In the genomic region with DNA sequence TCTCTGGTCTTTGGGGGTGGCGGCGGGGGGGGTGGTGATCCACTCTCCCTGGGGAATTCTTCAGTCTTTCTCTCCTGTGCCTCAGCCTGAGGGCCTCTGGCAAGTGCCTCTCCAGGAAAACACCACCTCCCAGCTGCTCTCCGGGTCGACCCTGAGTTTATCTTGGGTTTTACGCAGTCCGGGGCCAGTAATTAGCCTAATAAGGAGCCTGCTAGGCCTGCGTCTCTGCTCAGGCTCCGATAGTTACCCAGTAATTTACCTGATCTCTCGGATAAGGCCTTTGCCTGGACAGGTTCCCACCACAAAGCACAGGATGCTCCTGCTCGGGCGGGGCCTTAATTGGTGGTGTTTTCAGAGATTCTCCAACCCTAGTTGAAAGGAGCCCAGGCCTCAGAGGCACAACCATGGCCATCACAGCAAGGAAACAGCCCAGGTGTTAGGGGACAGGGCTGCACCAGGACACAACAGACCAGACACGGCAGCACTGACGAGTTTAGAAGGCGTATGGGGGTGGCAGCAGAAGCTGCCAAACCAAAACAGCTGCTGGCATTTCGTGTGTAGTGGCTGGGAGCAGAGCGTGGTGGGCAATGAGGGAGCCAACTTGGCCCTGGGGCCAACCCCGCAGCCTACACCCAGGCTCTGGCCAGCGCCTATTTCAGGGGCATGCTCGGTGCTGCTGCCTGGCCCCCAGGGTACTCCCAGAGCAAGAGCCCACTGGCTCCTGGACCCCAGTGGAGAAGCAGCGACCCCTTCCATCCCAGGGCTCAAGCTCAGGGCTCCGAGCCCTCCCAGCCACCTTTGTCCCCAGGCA, we compare ENCODE assay signal across 8 cellular contexts.
DNase-seq lines count a peak whose midpoint lies in the region; ATAC-seq and TF ChIP-seq lines count a peak whose summit lies in the region.
"Had no signal": no experiment of that assay in that cellular context is flagged by ENCODE, and none has a peak within 500 bp of the region (broad histone marks: within the 10 kb centered on the region; RNA-seq: fewer than 3 reads in every experiment).

No MANE protein-coding gene starts in this region.

- no peak for ATAC-seq in HCT116

- no peaks in the 10 kb centered on the region for H3K36me3 ChIP-seq in HCT116 (ENCODE audit: control insufficient read depth in 1 of 2, insufficient read depth in 2 of 2, low read length in 2 of 2)
- H3K36me3 ChIP-seq in Peyer's patch, result no peaks in the 10 kb centered on the region
- no peaks in the 10 kb centered on the region for H3K36me3 ChIP-seq in fibroblast of lung (ENCODE audit: control insufficient read depth, insufficient read depth, low read length)
- no peaks in the 10 kb centered on the region for H3K36me3 ChIP-seq in spleen

- peaks cover 34 to 44% of the 10 kb centered on the region in 2 experiments for H3K4me1 ChIP-seq in HCT116 (ENCODE audit: control insufficient read depth in 1 of 2, insufficient read depth in 2 of 2, low read length in 2 of 2)
- peaks cover 0 to 25% (median 6%) of the 10 kb centered on the region in 4 donors for H3K4me1 ChIP-seq in Peyer's patch
- peaks cover 27% of the 10 kb centered on the region for H3K4me1 ChIP-seq in fibroblast of lung (ENCODE audit: control insufficient read depth, extremely low read depth, insufficient read depth, low read length)
- H3K4me1 ChIP-seq in spleen, result peaks cover 0 to 42% (median 32%) of the 10 kb centered on the region in 6 donors
- H3K4me1 ChIP-seq: parathyroid adenoma had no signal

- TF ChIP-seq POLR2A in HCT116 (IDR thresholded peaks at IDR 0.05; ENCODE audit: borderline replicate concordance, extremely low read depth, insufficient read depth, insufficient read length), result no peak
- TF ChIP-seq POLR2A in Peyer's patch (IDR thresholded peaks at IDR 0.05), result no peak
- no peak for TF ChIP-seq POLR2A in spleen (IDR thresholded peaks at IDR 0.05)

- intact Hi-C loops in HCT116 (cut with micrococcal nuclease) (loop anchor here (5.0 kb wide), 1 partner anchor 71 kb away; a partner anchor contains a TSS), spleen (cut with DNase I; ENCODE audit: low total_unique reads) (loop anchor here (10.0 kb wide), 1 partner anchor 63 kb away; no protein-coding TSS in a partner anchor)

- POLR2A ChIA-PET in HCT116 (lab: Charles Lee), result no interaction called here

- TF ChIP-seq RAD21 in HCT116 (IDR thresholded peaks at IDR 0.05; ENCODE audit: low read depth), result no peak

- H3K27ac ChIP-seq in HCT116 (ENCODE audit: low read depth, low read length) (peak overlapping the region; percentile 46), Peyer's patch (peak overlapping the region; percentile 56 to 89 (median 72)), fibroblast of lung (ENCODE audit: insufficient read depth, low read length) (peak overlapping the region; percentile 72), spleen (peak overlapping the region in 7 of 8 donors; percentile 29 to 78 (median 69))

- no TSS peak for BruUV-seq in HCT116 (replicated peaks; lab: Mats Ljungman, UMichigan)

- CTCF ChIA-PET in HCT116 (lab: Charles Lee), result interaction anchor here (1.3 to 1.4 kb wide), 2 partner anchors 37 to 91 kb away, joined by 4 to 7 read pairs; no protein-coding TSS in a partner anchor

- H3K9me3 ChIP-seq in HCT116 (ENCODE audit: control insufficient read depth in 1 of 2, insufficient read depth in 1 of 2, low read depth in 1 of 2, low read length in 2 of 2), result no peaks in the 10 kb centered on the region
- H3K9me3 ChIP-seq in Peyer's patch, result no peaks in the 10 kb centered on the region
- H3K9me3 ChIP-seq in fibroblast of lung (ENCODE audit: control insufficient read depth, insufficient read depth, low read depth, low read length), result no peaks in the 10 kb centered on the region
- no peaks in the 10 kb centered on the region for H3K9me3 ChIP-seq in spleen

- H3K79me2 ChIP-seq in HCT116 (ENCODE audit: insufficient read depth, low read length), result no peaks in the 10 kb centered on the region
- H3K79me2 ChIP-seq in fibroblast of lung (ENCODE audit: control insufficient read depth, insufficient read depth, low read length), result no peaks in the 10 kb centered on the region
- H3K79me2 ChIP-seq: parathyroid adenoma had no signal

- H2AFZ ChIP-seq in HCT116 (ENCODE audit: low read depth, low read length, poor library complexity, severe bottlenecking) (peak overlapping the region; percentile 74), fibroblast of lung (ENCODE audit: low read length) (no peak overlapping the region)

- H3K27me3 ChIP-seq in HCT116 (ENCODE audit: insufficient read depth, low read length) (no peaks in the 10 kb centered on the region), Peyer's patch (no peaks in the 10 kb centered on the region), fibroblast of lung (ENCODE audit: control insufficient read depth, insufficient read depth, low read length) (no peaks in the 10 kb centered on the region), spleen (replicated peaks in 1 of 7) (peaks cover 0 to 7% (median 0%) of the 10 kb centered on the region in 7 donors)

- H3K9ac ChIP-seq in HCT116 (ENCODE audit: low read length), result peak overlapping the region; percentile 50
- H3K9ac ChIP-seq in fibroblast of lung (ENCODE audit: insufficient read depth, low read length), result no peak overlapping the region
- H3K9ac ChIP-seq: parathyroid adenoma had no signal

- 74 to 81% (median 77%) methylated on average over 14 to 21 of the region's 21 CpGs for WGBS in spleen, 5 donors

- DNase-seq in HCT116 (ENCODE audit: low read depth, low spot score) (no peak), Peyer's patch (peak in 1 of 3 donors; percentile 46), fibroblast of lung (ENCODE audit: low read depth in 2 of 2) (no peak), spleen (no peak), globus pallidus (ENCODE audit: low spot score) (no peak), NCI-H510A treated with DMSO at 0.1 percent for 48 hours (lab: John Stamatoyannopoulos, UW) (no peak), DMS53 (lab: John Stamatoyannopoulos, UW) (no peak)

- H3K4me3 ChIP-seq in HCT116 (replicated peaks in 1 of 2; ENCODE audit: low read depth in 1 of 2, low read length in 2 of 2) (no peak overlapping the region; a peak in 1 of 4 replicates), Peyer's patch (no peak overlapping the region), fibroblast of lung (replicated peaks in 1 of 4; ENCODE audit: control extremely low read depth in 1 of 4, insufficient read depth in 1 of 4, low read depth in 3 of 4, low read length in 4 of 4) (no peak overlapping the region), spleen (no peak overlapping the region)

- H3K4me2 ChIP-seq in HCT116 (ENCODE audit: low read length) (peak overlapping the region; percentile 80), fibroblast of lung (ENCODE audit: extremely low read depth, insufficient read depth, low read length) (no peak overlapping the region)

- TF ChIP-seq CTCF in HCT116 (IDR thresholded peaks at IDR 0.05 in 2 of 3, conservative IDR thresholded peaks at IDR 0.05 in 1 of 3; ENCODE audit: borderline replicate concordance in 1 of 3, insufficient read depth in 1 of 3, low read depth in 2 of 3, low read length in 2 of 3) (no peak), Peyer's patch (IDR thresholded peaks at IDR 0.05) (no peak), fibroblast of lung (conservative IDR thresholded peaks at IDR 0.05 in 1 of 2, IDR thresholded peaks at IDR 0.05 in 1 of 2; ENCODE audit: low read depth in 1 of 2, low read length in 2 of 2) (no peak), spleen (IDR thresholded peaks at IDR 0.05 in 8 of 11, conservative IDR thresholded peaks at IDR 0.05 in 3 of 11) (no peak)

- H4K20me1 ChIP-seq in HCT116 (ENCODE audit: insufficient read depth), result no peaks in the 10 kb centered on the region
- no peaks in the 10 kb centered on the region for H4K20me1 ChIP-seq in fibroblast of lung (ENCODE audit: control insufficient read depth, extremely low read depth, insufficient read depth, low read length)

- no peaks in the 10 kb centered on the region for H3K9me2 ChIP-seq in HCT116 (ENCODE audit: insufficient read depth)

- RAD21 ChIA-PET in HCT116 (lab: Charles Lee; ENCODE audit: low non-redundant PET in 1 of 2, low total read pairs in 2 of 2, uncharacterized antibody in 2 of 2, unreplicated experiment in 2 of 2), result no interaction called here

TF ChIP-seq in HCT116, 20 proteins besides CTCF, POLR2A, EP300 and RAD21 (continues in another document):
- TF ChIP-seq FOSL1 (IDR thresholded peaks at IDR 0.05; ENCODE audit: low read depth) (no peak), CEBPB (IDR thresholded peaks at IDR 0.05; ENCODE audit: low read depth) (no peak), ELF1 (IDR thresholded peaks at IDR 0.05; ENCODE audit: borderline replicate concordance, low read depth) (no peak), CBX3 (IDR thresholded peaks at IDR 0.05; ENCODE audit: low read depth) (no peak), SIN3A (IDR thresholded peaks at IDR 0.05; ENCODE audit: low read depth) (no peak), SRF (IDR thresholded peaks at IDR 0.05; ENCODE audit: low read depth) (no peak), EZH2 (IDR thresholded peaks at IDR 0.05) (no peak), SP1 (IDR thresholded peaks at IDR 0.05; ENCODE audit: low read depth) (no peak), EZH2phosphoT487 (IDR thresholded peaks at IDR 0.05; ENCODE audit: borderline replicate concordance) (no peak), JUND (IDR thresholded peaks at IDR 0.05) (no peak)
- TF ChIP-seq, protein P1, sequence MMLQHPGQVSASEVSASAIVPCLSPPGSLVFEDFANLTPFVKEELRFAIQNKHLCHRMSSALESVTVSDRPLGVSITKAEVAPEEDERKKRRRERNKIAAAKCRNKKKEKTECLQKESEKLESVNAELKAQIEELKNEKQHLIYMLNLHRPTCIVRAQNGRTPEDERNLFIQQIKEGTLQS (IDR thresholded peaks at IDR 0.05), result no peak
- TF ChIP-seq, protein P2, sequence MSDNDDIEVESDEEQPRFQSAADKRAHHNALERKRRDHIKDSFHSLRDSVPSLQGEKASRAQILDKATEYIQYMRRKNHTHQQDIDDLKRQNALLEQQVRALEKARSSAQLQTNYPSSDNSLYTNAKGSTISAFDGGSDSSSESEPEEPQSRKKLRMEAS (IDR thresholded peaks at IDR 0.05), result no peak
- TF ChIP-seq, protein P3, sequence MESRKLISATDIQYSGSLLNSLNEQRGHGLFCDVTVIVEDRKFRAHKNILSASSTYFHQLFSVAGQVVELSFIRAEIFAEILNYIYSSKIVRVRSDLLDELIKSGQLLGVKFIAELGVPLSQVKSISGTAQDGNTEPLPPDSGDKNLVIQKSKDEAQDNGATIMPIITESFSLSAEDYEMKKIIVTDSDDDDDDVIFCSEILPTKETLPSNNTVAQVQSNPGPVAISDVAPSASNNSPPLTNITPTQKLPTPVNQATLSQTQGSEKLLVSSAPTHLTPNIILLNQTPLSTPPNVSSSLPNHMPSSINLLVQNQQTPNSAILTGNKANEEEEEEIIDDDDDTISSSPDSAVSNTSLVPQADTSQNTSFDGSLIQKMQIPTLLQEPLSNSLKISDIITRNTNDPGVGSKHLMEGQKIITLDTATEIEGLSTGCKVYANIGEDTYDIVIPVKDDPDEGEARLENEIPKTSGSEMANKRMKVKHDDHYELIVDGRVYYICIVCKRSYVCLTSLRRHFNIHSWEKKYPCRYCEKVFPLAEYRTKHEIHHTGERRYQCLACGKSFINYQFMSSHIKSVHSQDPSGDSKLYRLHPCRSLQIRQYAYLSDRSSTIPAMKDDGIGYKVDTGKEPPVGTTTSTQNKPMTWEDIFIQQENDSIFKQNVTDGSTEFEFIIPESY (IDR thresholded peaks at IDR 0.05; ENCODE audit: extremely low read depth, insufficient replicate concordance, low read length), result no peak
